ENCODE assay signal across 13 cellular contexts in the genomic region with DNA sequence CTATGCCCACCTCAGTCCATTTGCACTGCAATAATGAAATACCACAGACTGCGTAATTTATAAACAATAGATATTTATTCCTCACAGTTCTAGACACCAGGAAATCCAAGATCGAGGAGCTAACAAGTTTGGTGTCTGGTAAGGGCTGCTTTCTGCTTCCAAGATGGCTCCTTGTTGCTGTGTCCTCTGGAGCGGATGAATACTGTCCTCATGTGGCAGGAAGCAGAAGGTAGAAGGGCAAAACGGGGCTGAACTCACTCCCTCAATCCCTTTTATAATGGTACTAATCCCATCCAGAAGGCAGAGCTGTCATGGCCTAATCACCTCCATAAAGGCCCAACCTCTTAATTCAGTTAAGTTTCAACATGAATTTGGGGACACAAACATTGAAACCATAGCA.
DNase-seq lines count a peak whose midpoint lies in the region; ATAC-seq, FAIRE-seq and TF ChIP-seq lines count a peak whose summit lies in the region.
"Had no signal": no experiment of that assay in that cellular context is flagged by ENCODE, and none has a peak within 500 bp of the region (broad histone marks: within the 10 kb centered on the region; RNA-seq: fewer than 3 reads in every experiment).

No MANE protein-coding gene starts in this region.

- H3K27ac Mint-ChIP-seq in activated CD4-positive, alpha-beta T cell treated with anti-CD3 and anti-CD28 coated beads, Interleukin-2, amount 10 ng/mL, durations not matched to agents 24 days and 14 days: no peak overlapping the region
- no peak overlapping the region for H3K27ac Mint-ChIP-seq in natural killer cell treated with Interleukin-12 subunit alpha and Interleukin-12 subunit beta and Interleukin-15 and Interleukin-18, amount 100 ng/mL, for 72 hours
- H3K27ac Mint-ChIP-seq: activated CD4-positive, alpha-beta memory T cell treated with anti-CD3 and anti-CD28 coated beads, Interleukin-2, amount 10 ng/mL, durations not matched to agents 7 days and 5 days had no signal

- DNase-seq in D721Med (ENCODE audit: insufficient read length, low spot score): no peak
- DNase-seq in left colon: no peak
- no peak for DNase-seq in activated CD4-positive, alpha-beta T cell treated with anti-CD3 and anti-CD28 coated beads, Interleukin-2, amount 10 ng/mL, durations not matched to agents 24 days and 14 days
- DNase-seq in natural killer cell treated with Interleukin-12 subunit alpha and Interleukin-12 subunit beta and Interleukin-15 and Interleukin-18, amount 100 ng/mL, for 72 hours (ENCODE audit: low spot score): no peak
- no peak for DNase-seq in amniotic stem cell (lab: John Stamatoyannopoulos, UW)
- DNase-seq: activated CD4-positive, alpha-beta memory T cell treated with anti-CD3 and anti-CD28 coated beads, Interleukin-2, amount 10 ng/mL, durations not matched to agents 7 days and 5 days; activated gamma-delta T cell treated with Interleukin-2 at 50 U/mL for 16 hours; central memory CD4-positive, alpha-beta T cell; NCI-H187; stomach had no signal

- no peak overlapping the region for H3K4me3 ChIP-seq in HEK293 (ENCODE audit: low read depth, low read length)
- H3K4me3 ChIP-seq: stomach had no signal

- ATAC-seq in left colon: peak; percentile 70
- ATAC-seq in natural killer cell treated with Interleukin-12 subunit alpha and Interleukin-12 subunit beta and Interleukin-15 and Interleukin-18, amount 100 ng/mL, for 72 hours: no peak
- no peak for ATAC-seq in HG02571 (IDR thresholded peaks at IDR 0.05; ENCODE audit: unreplicated experiment)

- peak; percentile 82 for FAIRE-seq in D721Med (lab: Jason Lieb, UNC)

- H3K4me1 ChIP-seq in HEK293 (ENCODE audit: control insufficient read depth, insufficient read depth, low read length): no peaks in the 10 kb centered on the region

- no peaks in the 10 kb centered on the region for H3K9me3 Mint-ChIP-seq in activated CD4-positive, alpha-beta T cell treated with anti-CD3 and anti-CD28 coated beads, Interleukin-2, amount 10 ng/mL, durations not matched to agents 24 days and 14 days
- no peaks in the 10 kb centered on the region for H3K9me3 Mint-ChIP-seq in natural killer cell treated with Interleukin-12 subunit alpha and Interleukin-12 subunit beta and Interleukin-15 and Interleukin-18, amount 100 ng/mL, for 72 hours
- H3K9me3 Mint-ChIP-seq: activated CD4-positive, alpha-beta memory T cell treated with anti-CD3 and anti-CD28 coated beads, Interleukin-2, amount 10 ng/mL, durations not matched to agents 7 days and 5 days had no signal

- no peaks in the 10 kb centered on the region for H3K4me1 Mint-ChIP-seq in activated CD4-positive, alpha-beta T cell treated with anti-CD3 and anti-CD28 coated beads, Interleukin-2, amount 10 ng/mL, durations not matched to agents 24 days and 14 days
- H3K4me1 Mint-ChIP-seq in natural killer cell treated with Interleukin-12 subunit alpha and Interleukin-12 subunit beta and Interleukin-15 and Interleukin-18, amount 100 ng/mL, for 72 hours (ENCODE audit: low read depth in 2 of 2): no peaks in the 10 kb centered on the region
- H3K4me1 Mint-ChIP-seq: activated CD4-positive, alpha-beta memory T cell treated with anti-CD3 and anti-CD28 coated beads, Interleukin-2, amount 10 ng/mL, durations not matched to agents 7 days and 5 days had no signal

- no peak overlapping the region for H3K4me3 Mint-ChIP-seq in activated CD4-positive, alpha-beta T cell treated with anti-CD3 and anti-CD28 coated beads, Interleukin-2, amount 10 ng/mL, durations not matched to agents 24 days and 14 days
- H3K4me3 Mint-ChIP-seq in natural killer cell treated with Interleukin-12 subunit alpha and Interleukin-12 subunit beta and Interleukin-15 and Interleukin-18, amount 100 ng/mL, for 72 hours: no peak overlapping the region
- H3K4me3 Mint-ChIP-seq: activated CD4-positive, alpha-beta memory T cell treated with anti-CD3 and anti-CD28 coated beads, Interleukin-2, amount 10 ng/mL, durations not matched to agents 7 days and 5 days had no signal

- POLR2A ChIA-PET in HEK293 (lab: Yijun Ruan, JAX): no interaction called here

- intact Hi-C loops in left colon (cut with DNase I, micrococcal nuclease): no loop called here
- intact Hi-C loops in activated CD4-positive, alpha-beta T cell treated with anti-CD3 and anti-CD28 coated beads, Interleukin-2, amount 10 ng/mL, durations not matched to agents 24 days and 14 days (cut with micrococcal nuclease): no loop called here

- H3K9me3 ChIP-seq in HEK293 (ENCODE audit: control insufficient read depth, insufficient read depth, low read depth, low read length): no peaks in the 10 kb centered on the region
- H3K9me3 ChIP-seq: stomach had no signal

- TF ChIP-seq CTCF in D721Med (IDR thresholded peaks at IDR 0.05; ENCODE audit: insufficient read depth, missing control alignments) (peak; percentile 17), HEK293 (tag by site-specific recombination; IDR thresholded peaks at IDR 0.05) (no peak), VCaP (conservative IDR thresholded peaks at IDR 0.05) (peak; percentile 41)

- CTCF ChIA-PET in HEK293 (lab: Yijun Ruan, JAX): interaction anchor here (0.6 to 0.7 kb wide), 2 partner anchors 42 to 270 kb away, joined by 3 read pairs; no protein-coding TSS in a partner anchor

- no peaks in the 10 kb centered on the region for H3K36me3 Mint-ChIP-seq in activated CD4-positive, alpha-beta T cell treated with anti-CD3 and anti-CD28 coated beads, Interleukin-2, amount 10 ng/mL, durations not matched to agents 24 days and 14 days (ENCODE audit: low read depth)
- no peaks in the 10 kb centered on the region for H3K36me3 Mint-ChIP-seq in natural killer cell treated with Interleukin-12 subunit alpha and Interleukin-12 subunit beta and Interleukin-15 and Interleukin-18, amount 100 ng/mL, for 72 hours

- H3K27me3 Mint-ChIP-seq in activated CD4-positive, alpha-beta T cell treated with anti-CD3 and anti-CD28 coated beads, Interleukin-2, amount 10 ng/mL, durations not matched to agents 24 days and 14 days: no peaks in the 10 kb centered on the region
- peaks cover 0 to 2% of the 10 kb centered on the region in 2 donors for H3K27me3 Mint-ChIP-seq in natural killer cell treated with Interleukin-12 subunit alpha and Interleukin-12 subunit beta and Interleukin-15 and Interleukin-18, amount 100 ng/mL, for 72 hours
- H3K27me3 Mint-ChIP-seq: activated CD4-positive, alpha-beta memory T cell treated with anti-CD3 and anti-CD28 coated beads, Interleukin-2, amount 10 ng/mL, durations not matched to agents 7 days and 5 days had no signal

- H3K36me3 ChIP-seq in HEK293 (ENCODE audit: control insufficient read depth in 2 of 2, insufficient read depth in 1 of 2, low read length in 2 of 2): no peaks in the 10 kb centered on the region
- H3K36me3 ChIP-seq: stomach had no signal

- H3K27ac ChIP-seq in HEK293 (ENCODE audit: extremely low read depth, low read depth, low read length): no peak overlapping the region
- H3K27ac ChIP-seq in VCaP: no peak overlapping the region
- H3K27ac ChIP-seq: stomach had no signal

TF ChIP-seq in HEK293, 187 proteins besides CTCF, POLR2A, EP300 and RAD21:
- TF ChIP-seq ZNF704 (tag by site-specific recombination; IDR thresholded peaks at IDR 0.05) (no peak), ZNF654 (tag by site-specific recombination; IDR thresholded peaks at IDR 0.05; ENCODE audit: low read depth) (peak; percentile 14; the same call in 1 of the 2 replicates), SETDB1 (IDR thresholded peaks at IDR 0.05; ENCODE audit: insufficient read length, low read length) (peak; percentile 36), ZBTB8A (tag by site-specific recombination; IDR thresholded peaks at IDR 0.05) (no peak), ZNF19 (tag by site-specific recombination; IDR thresholded peaks at IDR 0.05; ENCODE audit: low read depth) (no peak), ZNF623 (tag by site-specific recombination; IDR thresholded peaks at IDR 0.05) (no peak)
